7 cellular contexts compared by ENCODE assay signal in the genomic region with DNA sequence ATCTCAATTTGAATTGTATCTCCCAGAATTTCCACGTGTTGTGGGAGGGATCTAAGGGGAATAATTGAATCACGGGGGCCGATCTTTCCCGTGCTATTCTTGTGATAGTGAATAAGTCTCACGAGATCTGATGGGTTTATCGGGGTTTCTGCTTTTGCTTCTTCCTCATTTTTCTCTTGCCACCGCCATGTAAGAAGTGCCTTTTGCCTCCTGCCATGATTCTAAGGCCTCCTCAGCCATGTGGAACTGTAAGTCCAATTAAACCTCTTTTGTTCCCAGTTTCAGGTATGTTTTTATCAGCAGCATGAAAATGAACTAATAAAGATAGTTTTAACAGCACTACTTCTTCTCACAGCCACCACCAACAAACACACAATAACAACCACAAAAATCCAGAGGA.
DNase-seq lines count a peak whose midpoint lies in the region; ATAC-seq, FAIRE-seq and TF ChIP-seq lines count a peak whose summit lies in the region.
"Not testable (repeated sequence)": the region's sequence is repeated elsewhere in the genome, so short reads cannot be mapped to it uniquely, and the experiment has no call there.

No MANE protein-coding gene starts in this region.

- CTCF ChIA-PET in CD8-positive, alpha-beta T cell (lab: Charles Lee); activated CD4-positive, alpha-beta T cell treated with anti-CD3 and anti-CD28 coated beads, Interleukin-2, amount 10 ng/mL, durations not matched to agents 7 days and 5 days (lab: Charles Lee); mammary epithelial cell (lab: Charles Lee; ENCODE audit: low non-redundant PET): not testable (repeated sequence)

- not testable (repeated sequence) for H3K9me1 ChIP-seq in keratinocyte (ENCODE audit: control insufficient read depth, extremely low read depth, insufficient read depth, low read length)

- not testable (repeated sequence) for H3K9me3 ChIP-seq in CD8-positive, alpha-beta T cell (ENCODE audit: low read length); Loucy (ENCODE audit: insufficient read depth, low read depth, low read length); mammary epithelial cell (replicated peaks; ENCODE audit: insufficient read depth, low read length); keratinocyte (ENCODE audit: control insufficient read depth, low read depth, low read length); osteoblast (ENCODE audit: low read depth, low read length)

- not testable (repeated sequence) for DNase-seq in CD8-positive, alpha-beta T cell; activated CD4-positive, alpha-beta T cell treated with anti-CD3 and anti-CD28 coated beads, Interleukin-2, amount 10 ng/mL, durations not matched to agents 7 days and 5 days; mammary epithelial cell; keratinocyte (ENCODE audit: low read depth, low spot score); osteoblast (ENCODE audit: insufficient read length, low spot score, missing footprints)

- in situ Hi-C loops in mammary epithelial cell (cut with MboI; ENCODE audit: low sequenced_read_pairs in 2 of 2): not testable (repeated sequence)

- not testable (repeated sequence) for H3F3A ChIP-seq in Loucy (ENCODE audit: low read depth)

- not testable (repeated sequence) for H3K79me2 ChIP-seq in ACC112 (ENCODE audit: control insufficient read depth, insufficient read depth, low read length, unreplicated experiment); Loucy (ENCODE audit: insufficient read depth, low read length); mammary epithelial cell (ENCODE audit: insufficient read depth, low read length); keratinocyte (ENCODE audit: control insufficient read depth, insufficient read depth, low read length); osteoblast (ENCODE audit: insufficient read depth, low read length)

- H3K4me3 Mint-ChIP-seq in CD8-positive, alpha-beta T cell; activated CD4-positive, alpha-beta T cell treated with anti-CD3 and anti-CD28 coated beads, Interleukin-2, amount 10 ng/mL, durations not matched to agents 7 days and 5 days: not testable (repeated sequence)

- intact Hi-C loops in CD8-positive, alpha-beta T cell (cut with DNase I, micrococcal nuclease); mammary epithelial cell (cut with micrococcal nuclease): not testable (repeated sequence)

- H3K27me3 Mint-ChIP-seq in CD8-positive, alpha-beta T cell (ENCODE audit: low read depth): not testable (repeated sequence)
- H3K27me3 Mint-ChIP-seq in activated CD4-positive, alpha-beta T cell treated with anti-CD3 and anti-CD28 coated beads, Interleukin-2, amount 10 ng/mL, durations not matched to agents 7 days and 5 days: peaks cover 17% of the 10 kb centered on the region

- H3K4me1 ChIP-seq in ACC112 (ENCODE audit: control insufficient read depth, insufficient read depth, low read length, unreplicated experiment); CD8-positive, alpha-beta T cell (ENCODE audit: insufficient read depth, low read length); Loucy (ENCODE audit: insufficient read depth, low read length, poor library complexity, severe bottlenecking); mammary epithelial cell (ENCODE audit: insufficient read depth, low read length); osteoblast (ENCODE audit: insufficient read depth, low read length): not testable (repeated sequence)
- peaks cover 11% of the 10 kb centered on the region for H3K4me1 ChIP-seq in keratinocyte (ENCODE audit: control insufficient read depth, extremely low read depth, insufficient read depth, low read length)

- peak overlapping the region; percentile 17 for H3K4me2 ChIP-seq in Loucy (ENCODE audit: low read depth, low read length, poor library complexity, severe bottlenecking)
- H3K4me2 ChIP-seq in mammary epithelial cell (ENCODE audit: insufficient read depth, low read depth, low read length); keratinocyte (ENCODE audit: control insufficient read depth, extremely low read depth, insufficient read depth, low read depth, low read length); osteoblast (ENCODE audit: insufficient read depth, low read length): not testable (repeated sequence)

- FAIRE-seq in keratinocyte (lab: Jason Lieb, UNC): not testable (repeated sequence)

- H2AFZ ChIP-seq in ACC112 (ENCODE audit: low read length, unreplicated experiment) (peak overlapping the region; percentile 99), Loucy (ENCODE audit: low read length) (peak overlapping the region; percentile 42; the same call in 1 of the 2 replicates), mammary epithelial cell (ENCODE audit: low read depth, low read length) (peak overlapping the region; percentile 34), keratinocyte (ENCODE audit: control insufficient read depth, low read length) (peak overlapping the region; percentile 39), osteoblast (ENCODE audit: low read length) (peak overlapping the region; percentile 94)

- not testable (repeated sequence) for H3K9ac ChIP-seq in Loucy (ENCODE audit: low read depth, low read length, poor library complexity, severe bottlenecking); mammary epithelial cell (ENCODE audit: insufficient read depth, low read length); keratinocyte (ENCODE audit: control insufficient read depth, extremely low read depth, insufficient read depth, low read length)

- not testable (repeated sequence) for H3K4me1 Mint-ChIP-seq in CD8-positive, alpha-beta T cell (ENCODE audit: low read depth)
- H3K4me1 Mint-ChIP-seq in activated CD4-positive, alpha-beta T cell treated with anti-CD3 and anti-CD28 coated beads, Interleukin-2, amount 10 ng/mL, durations not matched to agents 7 days and 5 days: peaks cover 16% of the 10 kb centered on the region

- H3K27ac ChIP-seq in ACC112 (ENCODE audit: low read depth, low read length); CD8-positive, alpha-beta T cell (ENCODE audit: low read depth, low read length); mammary epithelial cell (ENCODE audit: insufficient read depth, low read depth, low read length); keratinocyte (ENCODE audit: control insufficient read depth, insufficient read depth, low read length); osteoblast (ENCODE audit: low read depth, low read length): not testable (repeated sequence)

- peak overlapping the region; percentile 25 for H3K27ac Mint-ChIP-seq in CD8-positive, alpha-beta T cell
- peak overlapping the region; percentile 3 for H3K27ac Mint-ChIP-seq in activated CD4-positive, alpha-beta T cell treated with anti-CD3 and anti-CD28 coated beads, Interleukin-2, amount 10 ng/mL, durations not matched to agents 7 days and 5 days

- H3K36me3 Mint-ChIP-seq in CD8-positive, alpha-beta T cell; activated CD4-positive, alpha-beta T cell treated with anti-CD3 and anti-CD28 coated beads, Interleukin-2, amount 10 ng/mL, durations not matched to agents 7 days and 5 days (ENCODE audit: low read depth): not testable (repeated sequence)

- not testable (repeated sequence) for TF ChIP-seq CTCF in CD8-positive, alpha-beta T cell (IDR thresholded peaks at IDR 0.05); Loucy (conservative IDR thresholded peaks at IDR 0.05; ENCODE audit: low read length); mammary epithelial cell (conservative IDR thresholded peaks at IDR 0.05 in 1 of 2, IDR thresholded peaks at IDR 0.05 in 1 of 2; ENCODE audit: extremely low read depth in 1 of 2, insufficient read depth in 1 of 2, low read depth in 1 of 2, low read length in 2 of 2); keratinocyte (optimal IDR thresholded peaks at IDR 0.05 in 1 of 3, IDR thresholded peaks at IDR 0.05 in 1 of 3, conservative IDR thresholded peaks at IDR 0.05 in 1 of 3; ENCODE audit: extremely low read depth in 1 of 3, insufficient read depth in 2 of 3, low read length in 3 of 3); osteoblast (IDR thresholded peaks at IDR 0.05; ENCODE audit: extremely low read depth, low read depth, low read length)

- H3K4me3 ChIP-seq in ACC112 (ENCODE audit: low read depth, low read length): peak overlapping the region; percentile 63; the same call in 1 of the 2 replicates
- not testable (repeated sequence) for H3K4me3 ChIP-seq in CD8-positive, alpha-beta T cell (ENCODE audit: low read depth, low read length); Loucy (ENCODE audit: low read length, poor library complexity, severe bottlenecking); mammary epithelial cell (replicated peaks in 1 of 3; ENCODE audit: insufficient read depth in 1 of 3, low read depth in 2 of 3, low read length in 3 of 3); keratinocyte (ENCODE audit: control insufficient read depth in 2 of 3, extremely low read depth in 1 of 3, insufficient read depth in 2 of 3, low read depth in 1 of 3, low read length in 3 of 3); osteoblast (ENCODE audit: insufficient read depth, low read length)

- not testable (repeated sequence) for BruUV-seq in mammary epithelial cell (replicated peaks; lab: Mats Ljungman, UMichigan)

- not testable (repeated sequence) for H3K27me3 ChIP-seq in ACC112 (ENCODE audit: insufficient read depth, low read length); CD8-positive, alpha-beta T cell (ENCODE audit: insufficient read depth, low read length); Loucy (ENCODE audit: insufficient read depth, low read length, poor library complexity, severe bottlenecking); mammary epithelial cell (ENCODE audit: insufficient read depth, low read length); keratinocyte (ENCODE audit: control insufficient read depth, extremely low read depth, insufficient read depth, low read length); osteoblast (ENCODE audit: insufficient read depth, low read length)

- H4K20me1 ChIP-seq in Loucy (ENCODE audit: insufficient read depth, low read length, poor library complexity, severe bottlenecking); mammary epithelial cell (ENCODE audit: insufficient read depth, low read length); keratinocyte (ENCODE audit: control insufficient read depth, extremely low read depth, insufficient read depth, low read length); osteoblast (ENCODE audit: insufficient read depth, low read length): not testable (repeated sequence)

- H3K9me2 ChIP-seq in Loucy (replicated peaks; ENCODE audit: low read depth, low read length): not testable (repeated sequence)

- dilution Hi-C loops in mammary epithelial cell (cut with HindIII; ENCODE audit: low sequenced_read_pairs): loop anchor here (5.0 kb wide), 1 partner anchor 46 kb away; no protein-coding TSS in a partner anchor
- dilution Hi-C loops in keratinocyte (cut with MboI; ENCODE audit: extremely low pct_ligation_motif_present, low sequenced_read_pairs): not testable (repeated sequence)

- not testable (repeated sequence) for ATAC-seq in CD8-positive, alpha-beta T cell

- POLR2A ChIA-PET in CD8-positive, alpha-beta T cell (lab: Charles Lee); activated CD4-positive, alpha-beta T cell treated with anti-CD3 and anti-CD28 coated beads, Interleukin-2, amount 10 ng/mL, durations not matched to agents 7 days and 5 days (lab: Charles Lee): not testable (repeated sequence)

- not testable (repeated sequence) for H3K36me3 ChIP-seq in ACC112 (ENCODE audit: insufficient read depth, low read length); CD8-positive, alpha-beta T cell (ENCODE audit: insufficient read depth, low read length); Loucy (ENCODE audit: insufficient read depth, low read length); mammary epithelial cell (ENCODE audit: insufficient read depth, low read length); keratinocyte (ENCODE audit: control insufficient read depth in 2 of 2, extremely low read depth in 1 of 2, insufficient read depth in 2 of 2, low read length in 2 of 2); osteoblast (ENCODE audit: insufficient read depth, low read length)

- not testable (repeated sequence) for H3K9me3 Mint-ChIP-seq in CD8-positive, alpha-beta T cell
- peaks cover 12% of the 10 kb centered on the region for H3K9me3 Mint-ChIP-seq in activated CD4-positive, alpha-beta T cell treated with anti-CD3 and anti-CD28 coated beads, Interleukin-2, amount 10 ng/mL, durations not matched to agents 7 days and 5 days

- WGBS in mammary epithelial cell (ENCODE audit: low coverage, missing lambda C conversion rate): 92% methylated on average over 7 of the region's 7 CpGs

Comparison
In these comparisons a context has a peak if more than half of its experiments do, and no peak if none do; other contexts are left out.
1. H2AFZ ChIP-seq: peak in every context shown above with its lines; median percentile 99 in ACC112; 94 in osteoblast; 42 in Loucy; 39 in keratinocyte; 34 in mammary epithelial cell.